ENCODE assay signal across 8 cellular contexts in the genomic region with DNA sequence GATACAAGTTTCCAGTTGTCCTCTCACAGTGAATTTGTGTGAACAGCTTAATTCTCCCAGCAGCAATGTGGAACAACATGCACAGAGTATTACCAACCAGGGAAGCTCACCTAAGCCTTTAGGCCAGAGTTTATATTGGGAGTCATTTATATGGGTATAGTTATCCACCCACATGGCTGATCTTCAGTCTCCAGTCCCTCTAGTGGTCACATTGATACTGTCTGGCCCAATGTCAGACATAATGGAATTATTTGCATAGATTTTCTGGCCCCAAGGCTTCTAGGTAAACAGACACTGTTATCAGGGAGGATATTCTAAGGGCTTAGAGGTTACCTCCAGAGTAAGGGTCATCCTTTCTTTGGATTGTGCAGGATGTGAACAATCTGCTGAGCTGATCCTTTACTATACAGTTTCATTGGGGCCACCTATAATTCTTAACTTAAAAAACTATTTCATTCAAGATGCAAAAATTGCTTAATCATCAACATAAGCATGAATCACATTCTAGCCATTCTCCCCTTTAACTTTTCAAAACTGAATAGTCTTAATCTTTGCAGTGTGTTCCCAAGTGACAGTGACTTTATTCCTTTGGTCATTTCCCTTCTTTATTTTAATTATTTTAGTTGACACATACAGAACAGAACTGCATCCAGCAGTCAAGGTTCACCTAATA.
A peak's percentile ranks its signal among the peaks of the same experiment; 100 is the strongest.
DNase-seq lines count a peak whose midpoint lies in the region; ATAC-seq and TF ChIP-seq lines count a peak whose summit lies in the region.

No MANE protein-coding gene starts in this region.

- H3K4me3 ChIP-seq in OCI-LY1 (ENCODE audit: low read depth, low read length, poor library complexity, severe bottlenecking) = no peak overlapping the region

- peak; percentile 0 for DNase-seq in COR-L47 (lab: John Stamatoyannopoulos, UW)
- peak; percentile 15 for DNase-seq in iPS-NIHi11 (ENCODE audit: low spot score)
- DNase-seq in NCI-H510A treated with DMSO at 0.1 percent for 48 hours (lab: John Stamatoyannopoulos, UW) = no peak
- DNase-seq in putamen (ENCODE audit: low spot score) = no peak
- DNase-seq in stimulated activated CD4-positive, alpha-beta T cell treated with anti-CD3 and anti-CD28 coated beads, Interleukin-4, amount 100 ng/mL, for 1 hour = no peak
- DNase-seq in GDM1 (lab: John Stamatoyannopoulos, UW) = no peak

- TF ChIP-seq CTCF in OCI-LY1 (IDR thresholded peaks at IDR 0.05; ENCODE audit: low read length) = peak; percentile 43

- H3K36me3 ChIP-seq in OCI-LY1 (ENCODE audit: insufficient read depth, low read length) = no peaks in the 10 kb centered on the region

- no peak overlapping the region for H3K4me2 ChIP-seq in OCI-LY1 (ENCODE audit: low read length)

- H3K4me1 ChIP-seq in OCI-LY1 (ENCODE audit: insufficient read depth, low read length, severe bottlenecking) = no peaks in the 10 kb centered on the region

- H3F3A ChIP-seq in OCI-LY1 (ENCODE audit: insufficient read depth, low read length) = no peaks in the 10 kb centered on the region

- H3K9me3 ChIP-seq in OCI-LY1 (ENCODE audit: low read length) = no peaks in the 10 kb centered on the region

- no peaks in the 10 kb centered on the region for H3K79me2 ChIP-seq in OCI-LY1 (ENCODE audit: insufficient read depth, low read length)

- H3K27me3 ChIP-seq in OCI-LY1 (ENCODE audit: insufficient read depth, low read length) = no peaks in the 10 kb centered on the region; the same call in 1 of the 2 replicates

- H3K27ac ChIP-seq in OCI-LY1 (ENCODE audit: low read depth, low read length, poor library complexity, severe bottlenecking) = no peak overlapping the region

- no peaks in the 10 kb centered on the region for H4K20me1 ChIP-seq in OCI-LY1 (ENCODE audit: insufficient read depth, low read length)

- no peak overlapping the region for H3K9ac ChIP-seq in OCI-LY1 (ENCODE audit: low read length)

- ATAC-seq in GM19324 (IDR thresholded peaks at IDR 0.05; ENCODE audit: low FRiP score, unreplicated experiment) = peak; percentile 56

- H3K9me2 ChIP-seq in OCI-LY1 (ENCODE audit: low read depth, low read length) = no peaks in the 10 kb centered on the region

- no peak overlapping the region for H2AFZ ChIP-seq in OCI-LY1 (ENCODE audit: low read length)

Comparison
In these comparisons a context has a peak if more than half of its experiments do, and no peak if none do; other contexts are left out.
1. DNase-seq: peak in COR-L47 (single experiment) and iPS-NIHi11 (single experiment); none in NCI-H510A treated with DMSO at 0.1 percent for 48 hours (single experiment), putamen (single experiment), stimulated activated CD4-positive, alpha-beta T cell treated with anti-CD3 and anti-CD28 coated beads, Interleukin-4, amount 100 ng/mL, for 1 hour (single experiment) and GDM1 (single experiment).